Comparison of ENCODE assay signal across 19 cellular contexts in genomic region chr14:53881161-53881846, GRCh38.
A peak's percentile ranks its signal among the peaks of the same experiment; 100 is the strongest.
DNase-seq lines count a peak whose midpoint lies in the region; ATAC-seq and TF ChIP-seq lines count a peak whose summit lies in the region.
"Had no signal": no experiment of that assay in that cellular context is flagged by ENCODE, and none has a peak within 500 bp of the region (broad histone marks: within the 10 kb centered on the region; RNA-seq: fewer than 3 reads in every experiment).

No MANE protein-coding gene starts in this region.

- H3K14ac ChIP-seq in trophoblast cell (ENCODE audit: low read length), result no peak overlapping the region

- H2BK12ac ChIP-seq in trophoblast cell (ENCODE audit: low read length), result no peak overlapping the region

- H3K4me1 ChIP-seq in SJCRH30 (peaks cover 36% of the 10 kb centered on the region), trophoblast cell (ENCODE audit: control insufficient read depth in 1 of 2, insufficient read depth in 2 of 2, low read length in 2 of 2) (no peaks in the 10 kb centered on the region)
- H3K4me1 ChIP-seq: adrenal gland had no signal

- TF ChIP-seq CTCF in fibroblast of pulmonary artery (IDR thresholded peaks at IDR 0.05; ENCODE audit: low read length, missing control alignments), result no peak
- TF ChIP-seq CTCF in RWPE1 (conservative IDR thresholded peaks at IDR 0.05; ENCODE audit: low read depth), result no peak

- H3K27me3 ChIP-seq in SJCRH30 (no peaks in the 10 kb centered on the region), trophoblast cell (ENCODE audit: insufficient read depth, low read length) (no peaks in the 10 kb centered on the region)

- H3K4me3 ChIP-seq in SJCRH30 (peak overlapping the region; percentile 41), fibroblast of pulmonary artery (replicated peaks; ENCODE audit: low read depth, low read length) (no peak overlapping the region), trophoblast cell (ENCODE audit: low read depth, low read length) (no peak overlapping the region)
- H3K4me3 ChIP-seq: adrenal gland had no signal

- no peak overlapping the region for H2AK5ac ChIP-seq in trophoblast cell (ENCODE audit: low read length)

- H4K12ac ChIP-seq in trophoblast cell (ENCODE audit: low read depth, low read length), result no peak overlapping the region

- peak overlapping the region; percentile 19 for H3K4me2 ChIP-seq in trophoblast cell (ENCODE audit: low read length)

- WGBS in trophoblast cell (ENCODE audit: extremely low coverage, insufficient coverage, insufficient read length), result no CpG with 5 or more reads among the region's 4 CpGs

- no peak overlapping the region for H4K91ac ChIP-seq in trophoblast cell (ENCODE audit: low read depth, low read length)

- no peaks in the 10 kb centered on the region for H3K79me1 ChIP-seq in trophoblast cell (ENCODE audit: low read length)

- in situ Hi-C loops in G401 (cut with HindIII; ENCODE audit: low sequenced_read_pairs), result no loop called here

- peak overlapping the region; percentile 92 for H3K27ac ChIP-seq in SJCRH30
- H3K27ac ChIP-seq in trophoblast cell (ENCODE audit: low read depth, low read length), result no peak overlapping the region
- H3K27ac ChIP-seq in RWPE1, result no peak overlapping the region
- H3K27ac ChIP-seq: adrenal gland had no signal

- H2BK5ac ChIP-seq in trophoblast cell (ENCODE audit: low read depth, low read length, poor library complexity), result no peak overlapping the region

- H3K9me3 ChIP-seq in SJCRH30 (replicated peaks) (no peaks in the 10 kb centered on the region), trophoblast cell (ENCODE audit: insufficient read depth, low read depth, low read length) (peaks cover 2% of the 10 kb centered on the region)
- H3K9me3 ChIP-seq: adrenal gland had no signal

- no peak overlapping the region for H4K8ac ChIP-seq in trophoblast cell (ENCODE audit: low read depth, low read length)

- DNase-seq in G401 (ENCODE audit: low spot score), result peak; percentile 25
- DNase-seq in SJCRH30, result peak; percentile 66 to 90
- DNase-seq in fibroblast of pulmonary artery (ENCODE audit: low read depth), result peak; percentile 28
- DNase-seq in trophoblast cell, result peak in 1 of 2 donors; percentile 45
- no peak for DNase-seq in retina
- no peak for DNase-seq in RWPE1 (ENCODE audit: low spot score)
- DNase-seq: activated CD4-positive, alpha-beta T cell treated with anti-CD3 and anti-CD28 coated beads for 48 hours; activated T-cell treated with anti-CD3 and anti-CD28 coated beads, Interleukin-2, amount 50 U/mL, for 4 hours; adrenal gland; C1 segment of cervical spinal cord; endodermal cell; GDM1; hypothalamus; mesendoderm; NCI-H226; OCI-M1; stimulated activated CD4-positive, alpha-beta T cell treated with anti-CD3 and anti-CD28 coated beads, Interleukin-1b, Interleukin-23, amount 100 ng/mL, for 48 hours had no signal

- CTCF ChIA-PET in RWPE1 (lab: Yijun Ruan, JAX), result interaction anchor here (0.6 kb wide), 1 partner anchor 346 kb away, joined by 8 read pairs; no protein-coding TSS in a partner anchor

- H2BK120ac ChIP-seq in trophoblast cell (ENCODE audit: insufficient read depth, low read length, poor library complexity), result no peak overlapping the region

- POLR2A ChIA-PET in RWPE1 (lab: Yijun Ruan, JAX; ENCODE audit: low non-redundant PET), result no interaction called here

- H3K36me3 ChIP-seq in SJCRH30 (no peaks in the 10 kb centered on the region), trophoblast cell (ENCODE audit: control insufficient read depth in 1 of 2, insufficient read depth in 2 of 2, low read length in 2 of 2) (no peaks in the 10 kb centered on the region)
- H3K36me3 ChIP-seq: adrenal gland had no signal

- no peak overlapping the region for H2AFZ ChIP-seq in trophoblast cell (ENCODE audit: insufficient read depth, low read length, poor library complexity)

- ATAC-seq in GM18870 (IDR thresholded peaks at IDR 0.05; ENCODE audit: unreplicated experiment), result no peak
- ATAC-seq in HG03280 (IDR thresholded peaks at IDR 0.05; ENCODE audit: unreplicated experiment), result no peak
- ATAC-seq: activated T-cell treated with anti-CD3 and anti-CD28 coated beads, Interleukin-2, amount 50 U/mL, for 4 hours had no signal

- H3K79me2 ChIP-seq in trophoblast cell (ENCODE audit: control insufficient read depth, insufficient read depth, low read length, poor library complexity), result no peaks in the 10 kb centered on the region

- no peak overlapping the region for H3K23ac ChIP-seq in trophoblast cell (ENCODE audit: low read length)

- H3K9ac ChIP-seq in trophoblast cell (ENCODE audit: low read length), result no peak overlapping the region

- no peak overlapping the region for H3K4ac ChIP-seq in trophoblast cell (ENCODE audit: low read depth, low read length)

- H3K18ac ChIP-seq in trophoblast cell (ENCODE audit: low read length), result no peak overlapping the region

Comparison
In these comparisons a context has a peak if more than half of its experiments do, and no peak if none do; other contexts are left out.
1. DNase-seq: peak in G401 (single experiment), SJCRH30 (2 of 2) and fibroblast of pulmonary artery (single experiment); none in retina (single experiment) and RWPE1 (single experiment).